Comparison of ENCODE assay signal across 1 cellular context in the genomic region with DNA sequence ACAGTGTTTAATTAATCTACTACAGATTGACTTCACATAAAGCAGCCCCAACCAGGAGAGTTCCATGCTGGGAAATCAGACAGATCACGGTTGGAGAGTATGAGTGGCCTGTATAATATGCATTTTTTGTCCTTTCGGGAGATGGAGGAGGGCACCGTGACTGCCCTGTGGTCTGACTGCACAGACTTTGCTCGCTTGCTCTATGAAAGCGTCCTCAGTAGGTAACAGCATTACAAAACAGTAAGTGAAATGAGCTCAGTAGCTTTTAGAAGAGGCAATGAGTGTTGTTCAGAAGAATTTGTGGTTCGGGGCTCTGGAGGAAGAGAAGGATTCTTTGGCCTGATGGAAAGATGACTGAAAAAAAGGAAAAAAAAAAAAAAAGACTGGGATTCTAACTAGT.
TF ChIP-seq lines count a peak whose summit lies in the region.

No MANE protein-coding gene starts in this region.

TF ChIP-seq in GM23338, 12 proteins besides CTCF, POLR2A, EP300 and RAD21 (continued from another document):
- TF ChIP-seq POLR2AphosphoS5 (IDR thresholded peaks at IDR 0.05; ENCODE audit: low read depth) (no peak), EZH2 (IDR thresholded peaks at IDR 0.05; ENCODE audit: low read depth, unreplicated experiment) (no peak)
